In genomic region chr9:130693426-130694191, GRCh38 we compare ENCODE assay signal across 8 cellular contexts. TPM values are rescaled to one million over a fixed set of nuclear protein-coding genes. Genes with fewer than 3 reads are reported as not detected.
DNase-seq lines count a peak whose midpoint lies in the region; ATAC-seq and TF ChIP-seq lines count a peak whose summit lies in the region.

TSS of gene EXOSC2 (plus strand) at chr9:130693780. CDS start at chr9:130693792, 12 bp downstream.

- H3K27ac ChIP-seq in upper lobe of right lung = peak within 1 kb of the TSS; percentile 73

- peak; percentile 91 for DNase-seq in NCI-H1694 treated with DMSO at 0.1 percent for 48 hours (lab: John Stamatoyannopoulos, UW)
- peak; percentile 91 for DNase-seq in amniotic stem cell (lab: John Stamatoyannopoulos, UW)
- DNase-seq in left cardiac atrium = peak; percentile 99
- peak; percentile 91 for DNase-seq in progenitor cell of endocrine pancreas (ENCODE audit: low spot score, unreplicated experiment)
- peak; percentile 99 for DNase-seq in upper lobe of right lung

- intact Hi-C loops in left cardiac atrium (cut with DNase I) = no loop called here
- intact Hi-C loops in upper lobe of right lung (cut with DNase I) = no loop called here

- peak within 1 kb of the TSS; percentile 97 for H3K4me3 Mint-ChIP-seq in T-helper 1 cell treated with Interleukin-12 subunit alpha and Interleukin-12 subunit beta and Interleukin-4 antibody, amounts not matched to agents 30 μg/mL and 1 μg/mL, for 36 hours
- H3K4me3 Mint-ChIP-seq in progenitor cell of endocrine pancreas (ENCODE audit: low read depth) = peak within 1 kb of the TSS; percentile 95

- peaks cover 6% of the 10 kb centered on the region for H3K9me3 Mint-ChIP-seq in T-helper 1 cell treated with Interleukin-12 subunit alpha and Interleukin-12 subunit beta and Interleukin-4 antibody, amounts not matched to agents 30 μg/mL and 1 μg/mL, for 36 hours
- H3K9me3 Mint-ChIP-seq in progenitor cell of endocrine pancreas (ENCODE audit: low read depth) = no peaks in the 10 kb centered on the region

- peak within 1 kb of the TSS; percentile 91 for H3K27ac Mint-ChIP-seq in T-helper 1 cell treated with Interleukin-12 subunit alpha and Interleukin-12 subunit beta and Interleukin-4 antibody, amounts not matched to agents 30 μg/mL and 1 μg/mL, for 36 hours
- peak within 1 kb of the TSS; percentile 87 for H3K27ac Mint-ChIP-seq in progenitor cell of endocrine pancreas

- H3K4me1 Mint-ChIP-seq in T-helper 1 cell treated with Interleukin-12 subunit alpha and Interleukin-12 subunit beta and Interleukin-4 antibody, amounts not matched to agents 30 μg/mL and 1 μg/mL, for 36 hours (ENCODE audit: low read depth) = peaks cover 45% of the 10 kb centered on the region
- peaks cover 26% of the 10 kb centered on the region for H3K4me1 Mint-ChIP-seq in progenitor cell of endocrine pancreas (ENCODE audit: low read depth)

- no peaks in the 10 kb centered on the region for H3K9me3 ChIP-seq in upper lobe of right lung

- H3K27me3 Mint-ChIP-seq in T-helper 1 cell treated with Interleukin-12 subunit alpha and Interleukin-12 subunit beta and Interleukin-4 antibody, amounts not matched to agents 30 μg/mL and 1 μg/mL, for 36 hours (ENCODE audit: low read depth) = peaks cover 4% of the 10 kb centered on the region
- H3K27me3 Mint-ChIP-seq in progenitor cell of endocrine pancreas = peaks cover 5% of the 10 kb centered on the region

- peaks cover 17% of the 10 kb centered on the region for H3K4me1 ChIP-seq in upper lobe of right lung

- no peak for TF ChIP-seq CTCF in progenitor cell of endocrine pancreas (IDR thresholded peaks at IDR 0.05; ENCODE audit: unreplicated experiment)
- TF ChIP-seq CTCF in upper lobe of right lung (IDR thresholded peaks at IDR 0.05) = no peak

- peak within 1 kb of the TSS; percentile 67 for H3K4me3 ChIP-seq in upper lobe of right lung

- peaks cover 26% of the 10 kb centered on the region for H3K36me3 Mint-ChIP-seq in T-helper 1 cell treated with Interleukin-12 subunit alpha and Interleukin-12 subunit beta and Interleukin-4 antibody, amounts not matched to agents 30 μg/mL and 1 μg/mL, for 36 hours (ENCODE audit: low read depth)
- H3K36me3 Mint-ChIP-seq in progenitor cell of endocrine pancreas (ENCODE audit: insufficient read depth) = peaks cover 15% of the 10 kb centered on the region

- no peaks in the 10 kb centered on the region for H3K27me3 ChIP-seq in upper lobe of right lung

- ATAC-seq in GM18498 (IDR thresholded peaks at IDR 0.05; ENCODE audit: unreplicated experiment) (peak; percentile 85), HG02885 (IDR thresholded peaks at IDR 0.05; ENCODE audit: poor library complexity, unreplicated experiment) (peak; percentile 95), left cardiac atrium (peak; percentile 97 to 98), upper lobe of right lung (peak; percentile 98)

- peaks cover 27% of the 10 kb centered on the region for H3K36me3 ChIP-seq in upper lobe of right lung

RNA-seq across cellular contexts. Expression of gene EXOSC2, which starts in this region (rescaled TPM):
- total RNA-seq in left cardiac atrium (10 to 100 TPM; 14.3 to 15.4 TPM), progenitor cell of endocrine pancreas (45.9 and 46.5 TPM in 2 replicates), upper lobe of right lung (23.0 TPM)

Comparison
In these comparisons a context has a peak if more than half of its experiments do, and no peak if none do; other contexts are left out.
1. Peak in every context shown above with its lines: DNase-seq, ATAC-seq, H3K4me3 ChIP-seq and H3K27ac ChIP-seq.